In the genomic region with DNA sequence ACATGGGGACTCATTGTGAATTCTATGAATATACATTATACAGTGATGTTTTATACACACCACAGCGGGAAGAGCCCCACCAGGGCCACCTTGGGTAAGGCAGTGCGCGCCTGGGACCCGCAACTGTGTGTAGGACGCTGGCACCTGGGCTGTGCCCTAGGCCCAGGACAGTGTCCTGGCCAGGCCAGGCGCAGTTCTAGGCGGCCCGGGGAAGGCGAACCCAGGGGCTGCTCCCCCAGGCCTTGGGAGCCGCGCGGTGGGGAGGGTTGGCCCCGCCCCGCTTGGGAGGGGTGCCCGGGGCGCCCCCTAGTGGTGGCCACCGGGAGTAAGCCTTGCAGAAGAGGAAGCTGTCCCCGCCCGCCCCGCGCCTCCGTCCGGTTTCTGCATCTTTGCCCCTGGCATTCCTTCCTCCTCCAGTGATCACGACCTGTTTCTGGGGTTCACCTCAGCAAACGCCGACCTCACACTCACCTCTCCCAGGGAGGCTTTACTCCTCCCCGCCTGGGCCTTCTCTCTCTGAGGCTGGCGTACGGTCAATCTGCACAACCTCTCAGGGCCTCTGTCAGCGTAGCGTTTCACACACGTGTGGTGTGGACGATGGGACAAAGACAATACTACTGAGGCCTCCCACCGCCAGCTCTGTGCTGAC, we compare ENCODE assay signal across 8 cellular contexts. TPM values are rescaled to one million over a fixed set of nuclear protein-coding genes. Genes with fewer than 3 reads are reported as not detected.
A peak's percentile ranks its signal among the peaks of the same experiment; 100 is the strongest.
DNase-seq lines count a peak whose midpoint lies in the region; ATAC-seq and TF ChIP-seq lines count a peak whose summit lies in the region.

No MANE protein-coding gene starts in this region.

- H3K79me2 ChIP-seq in mammary epithelial cell (ENCODE audit: insufficient read depth, low read length) = no peaks in the 10 kb centered on the region

- H3K27ac ChIP-seq in VCaP (no peak overlapping the region), mammary epithelial cell (ENCODE audit: insufficient read depth, low read depth, low read length) (no peak overlapping the region)

- CTCF ChIA-PET in mammary epithelial cell (lab: Charles Lee; ENCODE audit: low non-redundant PET) = interaction anchor here (0.5 to 0.7 kb wide), 10 partner anchors 15 to 388 kb away, joined by 3 to 21 read pairs (median 4); partner anchors contain the start of gene SF1

- ATAC-seq in GM21825 (IDR thresholded peaks at IDR 0.05; ENCODE audit: unreplicated experiment) (peak; percentile 59), GM18519 (IDR thresholded peaks at IDR 0.05; ENCODE audit: low FRiP score, unreplicated experiment) (no peak)

- 20% methylated on average over 24 of the region's 34 CpGs for WGBS in mammary epithelial cell (ENCODE audit: low coverage, missing lambda C conversion rate)

- intact Hi-C loops in mammary epithelial cell (cut with micrococcal nuclease) = loop anchor here (1.0 kb wide), 1 partner anchor 41 kb away; no protein-coding TSS in a partner anchor

- peak overlapping the region; percentile 100 for H2AFZ ChIP-seq in mammary epithelial cell (ENCODE audit: low read depth, low read length)

- peak; percentile 60 for DNase-seq in DMS53 treated with DMSO at 0.1 percent for 48 hours (lab: John Stamatoyannopoulos, UW; ENCODE audit: unreplicated experiment)
- peak; percentile 50 for DNase-seq in NCI-H1105 (lab: John Stamatoyannopoulos, UW)
- peak; percentile 49 for DNase-seq in mammary epithelial cell
- DNase-seq in kidney tubule cell (ENCODE audit: low spot score) = peak; percentile 79
- peak; percentile 67 to 82 (median 79) for DNase-seq in stimulated activated CD4-positive, alpha-beta T cell treated with anti-CD3 and anti-CD28 coated beads, Interleukin-1b, Interleukin-23, amount 100 ng/mL, for 24 hours (ENCODE audit: low read depth in 4 of 4, low spot score in 1 of 4)

- TF ChIP-seq CTCF in VCaP (conservative IDR thresholded peaks at IDR 0.05) (peak; percentile 98), mammary epithelial cell (conservative IDR thresholded peaks at IDR 0.05 in 1 of 2, IDR thresholded peaks at IDR 0.05 in 1 of 2; ENCODE audit: extremely low read depth in 1 of 2, insufficient read depth in 1 of 2, low read depth in 1 of 2, low read length in 2 of 2) (peak; percentile 61 to 94)

- no peaks in the 10 kb centered on the region for H3K27me3 ChIP-seq in mammary epithelial cell (ENCODE audit: insufficient read depth, low read length)

- dilution Hi-C loops in mammary epithelial cell (cut with HindIII; ENCODE audit: low sequenced_read_pairs) = no loop called here

- no peaks in the 10 kb centered on the region for H4K20me1 ChIP-seq in mammary epithelial cell (ENCODE audit: insufficient read depth, low read length)

- in situ Hi-C loops in mammary epithelial cell (cut with MboI; ENCODE audit: low sequenced_read_pairs in 2 of 2) = no loop called here

- H3K9ac ChIP-seq in mammary epithelial cell (ENCODE audit: insufficient read depth, low read length) = no peak overlapping the region

- H3K4me1 ChIP-seq in mammary epithelial cell (ENCODE audit: insufficient read depth, low read length) = peaks cover 8% of the 10 kb centered on the region

- peak overlapping the region; percentile 71 for H3K4me2 ChIP-seq in mammary epithelial cell (ENCODE audit: insufficient read depth, low read depth, low read length)

- no peaks in the 10 kb centered on the region for H3K36me3 ChIP-seq in mammary epithelial cell (ENCODE audit: insufficient read depth, low read length)

- H3K9me3 ChIP-seq in mammary epithelial cell (replicated peaks; ENCODE audit: insufficient read depth, low read length) = no peaks in the 10 kb centered on the region

- no TSS peak for BruUV-seq in mammary epithelial cell (replicated peaks; lab: Mats Ljungman, UMichigan)

- H3K4me3 ChIP-seq in mammary epithelial cell (replicated peaks in 1 of 3; ENCODE audit: insufficient read depth in 1 of 3, low read depth in 2 of 3, low read length in 3 of 3) = peak overlapping the region in 1 of 3 experiments; percentile 19

RNA-seq across cellular contexts. Expression of gene EHD1, which starts 9.5 kb away (rescaled TPM):
- total RNA-seq in mammary epithelial cell = 100 to 1,000 TPM in 1 of 2 donors, 10 to 100 TPM in 1; 71.2 to 172 TPM
- polyA plus RNA-seq in mammary epithelial cell = 219 TPM
- 255 TPM for polyA minus RNA-seq in mammary epithelial cell

RNA-seq across cellular contexts. Expression of gene ATG2A, which starts 29.1 kb away (rescaled TPM):
- total RNA-seq in mammary epithelial cell = 10 to 100 TPM; 20.7 to 21.0 TPM
- polyA plus RNA-seq in mammary epithelial cell = 7.0 TPM
- polyA minus RNA-seq in mammary epithelial cell = 9.8 TPM

RNA-seq across cellular contexts. Expression of gene PPP2R5B, which starts 36.6 kb away (rescaled TPM):
- 10 to 100 TPM; 13.8 to 32.7 TPM for total RNA-seq in mammary epithelial cell
- 11.4 TPM for polyA plus RNA-seq in mammary epithelial cell
- polyA minus RNA-seq in mammary epithelial cell = 14.2 TPM

RNA-seq across cellular contexts. Expression of gene CDC42BPG, which starts 43.4 kb away (rescaled TPM):
- 10 to 100 TPM; 10.5 to 18.7 TPM for total RNA-seq in mammary epithelial cell
- 3.7 TPM for polyA plus RNA-seq in mammary epithelial cell
- 8.1 TPM for polyA minus RNA-seq in mammary epithelial cell

RNA-seq across cellular contexts. Expression of gene GPHA2, which starts 47.8 kb away (rescaled TPM):
- not detected for total RNA-seq in mammary epithelial cell
- polyA plus RNA-seq in mammary epithelial cell = not detected
- polyA minus RNA-seq in mammary epithelial cell = not detected
